8 cellular contexts compared by ENCODE assay signal in the genomic region with DNA sequence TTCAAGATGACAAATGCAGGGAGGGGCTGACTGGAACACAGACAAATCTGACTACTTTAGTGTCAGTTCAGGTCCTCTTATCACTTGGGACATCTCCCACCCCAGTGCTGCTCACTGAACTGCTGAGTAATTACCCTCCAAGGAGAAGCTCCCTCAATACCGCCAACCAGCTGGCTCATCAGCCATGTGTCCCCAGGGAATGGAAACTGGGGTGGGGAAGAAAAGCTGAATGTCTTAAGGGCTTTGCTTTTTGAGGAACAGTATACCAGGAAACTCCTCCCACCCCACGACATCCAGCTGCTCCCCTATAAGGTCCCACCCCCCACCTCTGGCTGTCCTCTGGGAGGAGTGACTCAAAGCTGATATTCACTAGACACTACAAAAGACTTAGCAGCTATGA. TPM values are rescaled to one million over a fixed set of nuclear protein-coding genes. Genes with fewer than 3 reads are reported as not detected.
DNase-seq lines count a peak whose midpoint lies in the region; ATAC-seq and TF ChIP-seq lines count a peak whose summit lies in the region.

No MANE protein-coding gene starts in this region.

- H3K9me3 Mint-ChIP-seq in type B pancreatic cell: no peaks in the 10 kb centered on the region

- TF ChIP-seq CTCF in A673 (conservative IDR thresholded peaks at IDR 0.05; ENCODE audit: low read depth, low read length) (no peak), GM10248 (IDR thresholded peaks at IDR 0.05; ENCODE audit: control extremely low read depth, extremely low read depth, low read depth, missing control alignments) (no peak), heart right ventricle (IDR thresholded peaks at IDR 0.05) (no peak), type B pancreatic cell (conservative IDR thresholded peaks at IDR 0.05) (no peak), lower lobe of right lung (IDR thresholded peaks at IDR 0.05) (no peak)

- H3K27ac Mint-ChIP-seq in type B pancreatic cell: peak overlapping the region; percentile 84

- DNase-seq in A673 (ENCODE audit: low spot score) (peak; percentile 96), GM10248 (ENCODE audit: extremely low spot score) (peak; percentile 57), T1000 (lab: John Stamatoyannopoulos, UW) (peak; percentile 71), heart right ventricle (peak; percentile 31 to 39), type B pancreatic cell (ENCODE audit: extremely low spot score, unreplicated experiment) (no peak), lower lobe of right lung (no peak), NCI-H748 treated with DMSO at 0.1 percent for 48 hours (lab: John Stamatoyannopoulos, UW) (no peak)

- H3K4me1 Mint-ChIP-seq in type B pancreatic cell (ENCODE audit: unreplicated experiment): peaks cover 18% of the 10 kb centered on the region

- no peaks in the 10 kb centered on the region for H3K9me3 ChIP-seq in A673 (ENCODE audit: low read depth, low read length, poor library complexity, severe bottlenecking)
- no peaks in the 10 kb centered on the region for H3K9me3 ChIP-seq in heart right ventricle
- H3K9me3 ChIP-seq in lower lobe of right lung: no peaks in the 10 kb centered on the region

- no peaks in the 10 kb centered on the region for H3K27me3 Mint-ChIP-seq in type B pancreatic cell

- WGBS in heart right ventricle, 2 donors: 36 to 47% methylated on average over 2 of the region's 2 CpGs

- ATAC-seq in heart right ventricle (peak in 1 of 8 donors; percentile 38), lower lobe of right lung (no peak), HG02884 (IDR thresholded peaks at IDR 0.05; ENCODE audit: unreplicated experiment) (no peak)

- H3K36me3 Mint-ChIP-seq in type B pancreatic cell: peaks cover 16% of the 10 kb centered on the region

- POLR2A ChIA-PET in A673 (lab: Charles Lee; ENCODE audit: low non-redundant PET): no interaction called here
- POLR2A ChIA-PET in GM10248 (lab: Yijun Ruan, JAX): interaction anchor here (0.6 kb wide), 1 partner anchor 258 kb away, joined by 7 read pairs; no protein-coding TSS in a partner anchor

- peak overlapping the region; percentile 97 for H3K4me3 Mint-ChIP-seq in type B pancreatic cell

- H3K4me1 ChIP-seq in A673 (ENCODE audit: insufficient read depth, low read length, poor library complexity, severe bottlenecking): peaks cover 18% of the 10 kb centered on the region
- peaks cover 0 to 31% (median 26%) of the 10 kb centered on the region in 9 donors for H3K4me1 ChIP-seq in heart right ventricle
- H3K4me1 ChIP-seq in lower lobe of right lung: peaks cover 22% of the 10 kb centered on the region

- H3K4me3 ChIP-seq in A673 (ENCODE audit: low read depth, low read length, poor library complexity, severe bottlenecking) (peak overlapping the region; percentile 1), heart right ventricle (peak overlapping the region in 1 of 10 donors; percentile 20), lower lobe of right lung (no peak overlapping the region)

- intact Hi-C loops in A673 (cut with micrococcal nuclease; ENCODE audit: unreplicated experiment) (loop anchor here (5.0 kb wide), 1 partner anchor 44 kb away; no protein-coding TSS in a partner anchor), heart right ventricle (cut with DNase I) (loop anchor here in 2 of 10 donors (5.0 kb wide), 2 partner anchors 39 to 139 kb away; a partner anchor contains a TSS), lower lobe of right lung (cut with DNase I) (no loop called here)

- no TSS peak for BruUV-seq in A673 (replicated peaks; lab: Mats Ljungman, UMichigan)

- no peaks in the 10 kb centered on the region for H3K36me3 ChIP-seq in A673 (ENCODE audit: insufficient read depth, low read length, poor library complexity, severe bottlenecking)
- peaks cover 0 to 5% (median 0%) of the 10 kb centered on the region in 9 donors for H3K36me3 ChIP-seq in heart right ventricle
- no peaks in the 10 kb centered on the region for H3K36me3 ChIP-seq in lower lobe of right lung

- H3K27me3 ChIP-seq in A673 (replicated peaks; ENCODE audit: insufficient read depth, low read depth, low read length, poor library complexity) (no peaks in the 10 kb centered on the region), heart right ventricle (no peaks in the 10 kb centered on the region), lower lobe of right lung (ENCODE audit: low read depth) (no peaks in the 10 kb centered on the region)

- H3K27ac ChIP-seq in A673 (ENCODE audit: low read depth, low read length, poor library complexity, severe bottlenecking) (peak overlapping the region; percentile 48), heart right ventricle (no peak overlapping the region), lower lobe of right lung (no peak overlapping the region)

- CTCF ChIA-PET in A673 (lab: Charles Lee): interaction anchor here (1.1 kb wide), 1 partner anchor 37 kb away, joined by 9 read pairs; no protein-coding TSS in a partner anchor
- CTCF ChIA-PET in GM10248 (lab: Yijun Ruan, JAX): interaction anchor here (0.7 to 1.9 kb wide), 7 partner anchors 35 to 442 kb away, joined by 3 to 11 read pairs (median 4); no protein-coding TSS in a partner anchor

RNA-seq across cellular contexts. Expression of a gene that starts 2.0 kb away (rescaled TPM):
- total RNA-seq in A673 (2021): 7.1 and 8.4 TPM in 2 replicates
- total RNA-seq in heart right ventricle: 1 to 10 TPM; 2.2 to 5.7 (median 3.3) TPM
- 1 to 10 TPM; 2.0 to 5.5 TPM for polyA plus RNA-seq in heart right ventricle
- 11.5 and 17.8 TPM in 2 replicates for total RNA-seq in type B pancreatic cell (ENCODE audit: low replicate concordance)
- 5.6 TPM for total RNA-seq in lower lobe of right lung

RNA-seq across cellular contexts. Expression of a gene that starts 30.1 kb away (rescaled TPM):
- 3.7 TPM in 2 replicates for total RNA-seq in A673 (2021)
- total RNA-seq in heart right ventricle: 1 to 10 TPM; 2.8 to 7.0 (median 5.2) TPM
- 1 to 10 TPM; 1.7 to 5.6 TPM for polyA plus RNA-seq in heart right ventricle
- 4.1 and 6.3 TPM in 2 replicates for total RNA-seq in type B pancreatic cell (ENCODE audit: low replicate concordance)
- 5.8 TPM for total RNA-seq in lower lobe of right lung

Comparison
In these comparisons a context has a peak if more than half of its experiments do, and no peak if none do; other contexts are left out.
1. DNase-seq: peak in A673 (single experiment), GM10248 (single experiment), T1000 (single experiment) and heart right ventricle (2 of 2); none in type B pancreatic cell (single experiment), lower lobe of right lung (single experiment) and NCI-H748 treated with DMSO at 0.1 percent for 48 hours (single experiment).